In the genomic region with DNA sequence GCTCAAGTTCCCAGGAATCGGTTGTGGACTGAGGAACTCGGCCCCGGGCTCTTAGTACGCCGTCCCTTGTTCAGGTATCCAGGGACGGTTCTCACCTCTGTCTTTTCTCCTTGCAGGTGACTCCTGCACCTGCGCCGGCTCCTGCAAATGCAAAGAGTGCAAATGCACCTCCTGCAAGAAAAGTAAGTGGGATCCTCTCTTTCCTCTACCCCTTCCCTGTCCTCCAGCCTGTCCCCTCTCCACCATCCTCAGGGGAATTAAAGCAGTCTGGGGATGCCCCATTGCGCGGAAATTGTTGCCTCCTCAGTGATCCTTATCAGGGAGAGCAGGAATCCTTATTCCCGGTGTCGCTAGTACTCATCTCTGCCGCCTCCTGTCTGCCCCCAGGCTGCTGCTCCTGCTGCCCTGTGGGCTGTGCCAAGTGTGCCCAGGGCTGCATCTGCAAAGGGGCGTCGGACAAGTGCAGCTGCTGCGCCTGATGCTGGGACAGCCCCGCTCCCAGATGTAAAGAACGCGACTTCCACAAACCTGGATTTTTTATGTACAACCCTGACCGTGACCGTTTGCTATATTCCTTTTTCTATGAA, we compare ENCODE assay signal across 8 cellular contexts. TPM values are rescaled to one million over a fixed set of nuclear protein-coding genes. Genes with fewer than 3 reads are reported as not detected.
A peak's percentile ranks its signal among the peaks of the same experiment; 100 is the strongest.
DNase-seq lines count a peak whose midpoint lies in the region; ATAC-seq and TF ChIP-seq lines count a peak whose summit lies in the region.

No MANE protein-coding gene starts in this region.

- peaks cover 11% of the 10 kb centered on the region for H4K20me1 ChIP-seq in IMR-90 (ENCODE audit: insufficient read depth, low read length)

- peak overlapping the region; percentile 6; the same call in 1 of the 2 replicates for H4K5ac ChIP-seq in IMR-90 (ENCODE audit: low read depth, low read length)

- dilution Hi-C loops in IMR-90 (cut with HindIII; ENCODE audit: low sequenced_read_pairs, unreplicated experiment) = no loop called here

- H3K79me1 ChIP-seq in IMR-90 (ENCODE audit: low read depth in 1 of 2, low read length in 2 of 2) = peaks cover 2 to 50% of the 10 kb centered on the region in 2 experiments; a peak in 3 of 4 replicates

- peak overlapping the region; percentile 98 for H2BK5ac ChIP-seq in IMR-90 (ENCODE audit: low read depth, low read length, poor library complexity, severe bottlenecking)

- no peaks in the 10 kb centered on the region for H3K27me3 ChIP-seq in IMR-90 (ENCODE audit: control insufficient read depth, insufficient read depth, low read length)
- no peaks in the 10 kb centered on the region for H3K27me3 ChIP-seq in liver (ENCODE audit: control insufficient read depth in 4 of 4, insufficient read depth in 4 of 4, low read length in 3 of 4)
- no peaks in the 10 kb centered on the region for H3K27me3 ChIP-seq in tibial artery

- H3K4me3 ChIP-seq in IMR-90 (ENCODE audit: insufficient read depth, low read depth, low read length) (peak overlapping the region; percentile 72), astrocyte of the spinal cord (ENCODE audit: low read depth, low read length) (peak overlapping the region; percentile 90), liver (ENCODE audit: low read depth in 1 of 3, low read length in 3 of 3) (peak overlapping the region; percentile 68 to 90 (median 88)), tibial artery (peak overlapping the region; percentile 65 to 76)

- in situ Hi-C loops in IMR-90 (cut with MboI; ENCODE audit: low sequenced_read_pairs) = no loop called here
- in situ Hi-C loops in astrocyte of the spinal cord (cut with HindIII; ENCODE audit: low sequenced_read_pairs) = no loop called here

- peak overlapping the region; percentile 87 to 96 (median 94) for H3K27ac Mint-ChIP-seq in CD14-positive monocyte

- H3K36me3 ChIP-seq in IMR-90 (ENCODE audit: control insufficient read depth, insufficient read depth, low read length) = no peaks in the 10 kb centered on the region
- H3K36me3 ChIP-seq in liver (ENCODE audit: control insufficient read depth in 4 of 4, insufficient read depth in 3 of 4, low read depth in 1 of 4, low read length in 3 of 4) = no peaks in the 10 kb centered on the region
- no peaks in the 10 kb centered on the region for H3K36me3 ChIP-seq in tibial artery

- H3K9me1 ChIP-seq in IMR-90 (ENCODE audit: insufficient read depth, low read length) = peaks cover 22% of the 10 kb centered on the region

- peak overlapping the region; percentile 36 to 81 for H4K8ac ChIP-seq in IMR-90 (ENCODE audit: low read depth in 2 of 2, low read length in 2 of 2)

- peak overlapping the region; percentile 82 for H3K14ac ChIP-seq in IMR-90 (replicated peaks; ENCODE audit: low read depth, low read length)

- peak overlapping the region; percentile 63; the same call in 2 of the 3 replicates for H2BK15ac ChIP-seq in IMR-90 (ENCODE audit: low read depth, low read length)

- H3K4me3 Mint-ChIP-seq in CD14-positive monocyte = peak overlapping the region; percentile 87 to 94

- H2BK20ac ChIP-seq in IMR-90 (ENCODE audit: low read depth, low read length) = no peak overlapping the region; the same call in 1 of the 2 replicates

- H3K9me3 Mint-ChIP-seq in CD14-positive monocyte = peaks cover 0 to 3% (median 0%) of the 10 kb centered on the region in 7 donors

- no peaks in the 10 kb centered on the region for H3K9me3 ChIP-seq in IMR-90 (ENCODE audit: control insufficient read depth, insufficient read depth, low read length)
- H3K9me3 ChIP-seq in liver (ENCODE audit: control insufficient read depth in 4 of 4, low read length in 3 of 4) = no peaks in the 10 kb centered on the region
- H3K9me3 ChIP-seq in tibial artery = no peaks in the 10 kb centered on the region

- DNase-seq in CD14-positive monocyte (ENCODE audit: low spot score) (no peak), IMR-90 (no peak), astrocyte of the spinal cord (ENCODE audit: low read depth, low spot score) (no peak), tibial artery (peak in 1 of 2 donors; percentile 71), UCSD-AML1 (lab: John Stamatoyannopoulos, UW; ENCODE audit: unreplicated experiment) (no peak)

- peaks cover 30% of the 10 kb centered on the region for H3K4me1 ChIP-seq in IMR-90 (ENCODE audit: control insufficient read depth, insufficient read depth, low read length)
- peaks cover 6 to 37% (median 13%) of the 10 kb centered on the region in 4 donors for H3K4me1 ChIP-seq in liver (ENCODE audit: control insufficient read depth in 4 of 4, insufficient read depth in 4 of 4, low read length in 3 of 4)
- H3K4me1 ChIP-seq in tibial artery = peaks cover 0 to 56% (median 47%) of the 10 kb centered on the region in 4 donors

- peaks cover 43% of the 10 kb centered on the region for H3K4me1 Mint-ChIP-seq in CD14-positive monocyte

- peak overlapping the region; percentile 50 for H2AK5ac ChIP-seq in IMR-90 (ENCODE audit: low read depth, low read length)

- peak overlapping the region; percentile 78 for H3K4me2 ChIP-seq in IMR-90 (ENCODE audit: low read depth, low read length)

- TF ChIP-seq POLR2A in IMR-90 (IDR thresholded peaks at IDR 0.05; ENCODE audit: low read depth, low read length) = no peak

- POLR2A ChIA-PET in IMR-90 (lab: Charles Lee; ENCODE audit: unreplicated experiment) = interaction anchor here (0.5 to 2.5 kb wide), 2 partner anchors 17 to 117 kb away, joined by 4 to 37 read pairs; a partner anchor contains a TSS

- ATAC-seq in IMR-90 (ENCODE audit: low read depth) (no peak), HG03460 (IDR thresholded peaks at IDR 0.05; ENCODE audit: unreplicated experiment) (no peak), HG03520 (IDR thresholded peaks at IDR 0.05; ENCODE audit: unreplicated experiment) (no peak)

- peak overlapping the region; percentile 38 for H2AFZ ChIP-seq in IMR-90 (replicated peaks; ENCODE audit: low read length, poor library complexity)

- H3K56ac ChIP-seq in IMR-90 (ENCODE audit: extremely low read depth, insufficient read depth, low read length) = peak overlapping the region; percentile 78

- H3K4ac ChIP-seq in IMR-90 (ENCODE audit: low read depth, low read length) = peak overlapping the region; percentile 92

- no peaks in the 10 kb centered on the region for H3K36me3 Mint-ChIP-seq in CD14-positive monocyte

- H3K23ac ChIP-seq in IMR-90 (ENCODE audit: low read depth, low read length) = peak overlapping the region; percentile 98

- TF ChIP-seq CTCF in CD14-positive monocyte (IDR thresholded peaks at IDR 0.05) = no peak
- no peak for TF ChIP-seq CTCF in IMR-90 (conservative IDR thresholded peaks at IDR 0.05; ENCODE audit: low read depth, low read length)
- no peak for TF ChIP-seq CTCF in astrocyte of the spinal cord (IDR thresholded peaks at IDR 0.05; ENCODE audit: low read depth, low read length)
- no peak for TF ChIP-seq CTCF in liver (IDR thresholded peaks at IDR 0.05; ENCODE audit: low read depth, low read length, missing input control)
- no peak for TF ChIP-seq CTCF in tibial artery (IDR thresholded peaks at IDR 0.05)

- BruUV-seq in IMR-90 (replicated peaks; lab: Mats Ljungman, UMichigan) = TSS peak; percentile 100

- peak overlapping the region; percentile 40; the same call in 1 of the 2 replicates for H3K18ac ChIP-seq in IMR-90 (ENCODE audit: low read depth, low read length)

- WGBS in IMR-90 (ENCODE audit: extremely low coverage in 2 of 2, insufficient read length in 1 of 2), 2 experiments = 0% methylated on average over 5 of the region's 21 CpGs; no CpG with 5 or more reads in 1 of the 2 experiments
- under 1% methylated on average over 21 of the region's 21 CpGs for WGBS in liver

- peak overlapping the region; percentile 92; the same call in 1 of the 2 replicates for H2BK120ac ChIP-seq in IMR-90 (ENCODE audit: low read depth, low read length)

- H3K27ac ChIP-seq in IMR-90 (ENCODE audit: insufficient read depth, low read length) = peak overlapping the region; percentile 63
- peak overlapping the region; percentile 98 to 99 for H3K27ac ChIP-seq in liver (ENCODE audit: low read depth in 1 of 2, low read length in 2 of 2)
- H3K27ac ChIP-seq in tibial artery = peak overlapping the region; percentile 83 to 85

- H3K9ac ChIP-seq in IMR-90 (ENCODE audit: low read depth, low read length) = peak overlapping the region; percentile 65
- peak overlapping the region; percentile 79 to 98 for H3K9ac ChIP-seq in liver (ENCODE audit: low read depth in 1 of 2, low read length in 2 of 2)

- H2AK9ac ChIP-seq in IMR-90 (replicated peaks; ENCODE audit: low read depth, low read length, poor library complexity) = peak overlapping the region; percentile 83

- peak overlapping the region; percentile 83 for H4K91ac ChIP-seq in IMR-90 (ENCODE audit: insufficient read depth, low read depth, low read length)

- TF ChIP-seq RAD21 in IMR-90 (IDR thresholded peaks at IDR 0.05; ENCODE audit: low read length) = no peak
- no peak for TF ChIP-seq RAD21 in liver (IDR thresholded peaks at IDR 0.05)

- CTCF ChIA-PET in IMR-90 (lab: Yijun Ruan, JAX) = no interaction called here

- peaks cover 2% of the 10 kb centered on the region in 3 donors for H3K27me3 Mint-ChIP-seq in CD14-positive monocyte (ENCODE audit: low read depth in 3 of 3)

- intact Hi-C loops in CD14-positive monocyte (cut with micrococcal nuclease) = loop anchor here (10.0 kb wide), 3 partner anchors 96 to 576 kb away; a partner anchor contains a TSS
- intact Hi-C loops in IMR-90 (cut with micrococcal nuclease) = loop anchor here (2.0 to 10.0 kb wide), 4 partner anchors 18 to 254 kb away; a partner anchor contains a TSS
- intact Hi-C loops in tibial artery (cut with DNase I; ENCODE audit: low total_unique reads) = loop anchor here (5.0 kb wide), 2 partner anchors 33 to 73 kb away; a partner anchor contains a TSS

RNA-seq across cellular contexts. Expression of a gene that starts 0.6 kb away (rescaled TPM):
- polyA plus RNA-seq in CD14-positive monocyte (100 to 1,000 TPM; 126 to 228 TPM), IMR-90 (2012; rRNA removed) (588 and 621 TPM in 2 replicates), liver (1,000 to 10,000 TPM; 4,079 to 5,206 TPM)
- total RNA-seq in IMR-90 (2012; rRNA removed) (25.5 and 55.5 TPM in 2 replicates), liver (100 to 1,000 TPM in 1 of 2 donors, 10 to 100 TPM in 1; 45.8 to 387 TPM)
- polyA plus RNA-seq in IMR-90 (2012; cell fraction: cytosol; rRNA removed) = 222 and 299 TPM in 2 replicates
- polyA plus RNA-seq in IMR-90 (2012; cell fraction: nucleus; rRNA removed; ENCODE audit: low replicate concordance) = 139 and 191 TPM in 2 replicates

RNA-seq across cellular contexts. Expression of a gene that starts 16.6 kb away (rescaled TPM):
- 1 to 10 TPM; 1.3 to 4.0 TPM for polyA plus RNA-seq in CD14-positive monocyte
- 137 and 166 TPM in 2 replicates for total RNA-seq in IMR-90 (2012; rRNA removed)
- polyA plus RNA-seq in IMR-90 (2012; rRNA removed) = 733 and 821 TPM in 2 replicates
- polyA plus RNA-seq in IMR-90 (2012; cell fraction: cytosol; rRNA removed) = 236 and 418 TPM in 2 replicates
- polyA plus RNA-seq in IMR-90 (2012; cell fraction: nucleus; rRNA removed; ENCODE audit: low replicate concordance) = 56.6 and 97.9 TPM in 2 replicates
- 1,000 to 10,000 TPM in 1 of 2 donors, 100 to 1,000 TPM in 1; 206 to 1,831 TPM for total RNA-seq in liver
- 1,000 to 10,000 TPM in 1 of 2 donors, 100 to 1,000 TPM in 1; 336 to 1,280 TPM for polyA plus RNA-seq in liver

RNA-seq across cellular contexts. Expression of a gene that starts 19.6 kb away (rescaled TPM):
- polyA plus RNA-seq in CD14-positive monocyte (not detected), IMR-90 (2012; rRNA removed) (0.62 and 0.70 TPM in 2 replicates), liver (not detected)
- total RNA-seq in IMR-90 (2012; rRNA removed) (not detected in 2 replicates), liver (not detected)
- polyA plus RNA-seq in IMR-90 (2012; cell fraction: cytosol; rRNA removed) = 0.79 and 1.2 TPM in 2 replicates
- 0.19 TPM in 1 of 2 replicates, not detected in the other for polyA plus RNA-seq in IMR-90 (2012; cell fraction: nucleus; rRNA removed; ENCODE audit: low replicate concordance)

RNA-seq across cellular contexts. Expression of a gene that starts 23.5 kb away (rescaled TPM):
- polyA plus RNA-seq in CD14-positive monocyte = not detected
- total RNA-seq in IMR-90 (2012; rRNA removed) = not detected in 2 replicates
- polyA plus RNA-seq in IMR-90 (2012; rRNA removed) = 0.10 TPM in 1 of 2 replicates, not detected in the other
- not detected in 2 replicates for polyA plus RNA-seq in IMR-90 (2012; cell fraction: cytosol; rRNA removed)
- polyA plus RNA-seq in IMR-90 (2012; cell fraction: nucleus; rRNA removed; ENCODE audit: low replicate concordance) = not detected in 2 replicates
- total RNA-seq in liver = 100 to 1,000 TPM in 1 of 2 donors, 10 to 100 TPM in 1; 20.4 to 159 TPM
- 100 to 1,000 TPM; 229 to 343 TPM for polyA plus RNA-seq in liver

RNA-seq across cellular contexts. Expression of a gene that starts 29.5 kb away (rescaled TPM):
- polyA plus RNA-seq in CD14-positive monocyte (not detected), IMR-90 (2012; rRNA removed) (0.60 and 1.6 TPM in 2 replicates), liver (100 to 1,000 TPM; 127 to 511 TPM)
- total RNA-seq in IMR-90 (2012; rRNA removed) (1.9 TPM in 1 of 2 replicates, not detected in the other), liver (10 to 100 TPM; 10.1 to 21.9 TPM)
- polyA plus RNA-seq in IMR-90 (2012; cell fraction: cytosol; rRNA removed) = 0.55 and 0.92 TPM in 2 replicates
- 0.87 TPM in 1 of 2 replicates, not detected in the other for polyA plus RNA-seq in IMR-90 (2012; cell fraction: nucleus; rRNA removed; ENCODE audit: low replicate concordance)

Comparison
In these comparisons a context has a peak if more than half of its experiments do, and no peak if none do; other contexts are left out.
1. RNA of a gene that starts 16.6 kb away (polyA plus RNA-seq): 336 to 1,280 TPM in liver and 56.6 to 821 TPM in IMR-90; 1.3 to 4.0 TPM in CD14-positive monocyte; every median in the first group is over 10 times any median in the second.
2. Peak in every context shown above with its lines, with median percentiles within 50 percentile points of each other: H3K27ac ChIP-seq and H3K4me3 ChIP-seq.